ENCODE assay signal across 8 cellular contexts in the genomic region with DNA sequence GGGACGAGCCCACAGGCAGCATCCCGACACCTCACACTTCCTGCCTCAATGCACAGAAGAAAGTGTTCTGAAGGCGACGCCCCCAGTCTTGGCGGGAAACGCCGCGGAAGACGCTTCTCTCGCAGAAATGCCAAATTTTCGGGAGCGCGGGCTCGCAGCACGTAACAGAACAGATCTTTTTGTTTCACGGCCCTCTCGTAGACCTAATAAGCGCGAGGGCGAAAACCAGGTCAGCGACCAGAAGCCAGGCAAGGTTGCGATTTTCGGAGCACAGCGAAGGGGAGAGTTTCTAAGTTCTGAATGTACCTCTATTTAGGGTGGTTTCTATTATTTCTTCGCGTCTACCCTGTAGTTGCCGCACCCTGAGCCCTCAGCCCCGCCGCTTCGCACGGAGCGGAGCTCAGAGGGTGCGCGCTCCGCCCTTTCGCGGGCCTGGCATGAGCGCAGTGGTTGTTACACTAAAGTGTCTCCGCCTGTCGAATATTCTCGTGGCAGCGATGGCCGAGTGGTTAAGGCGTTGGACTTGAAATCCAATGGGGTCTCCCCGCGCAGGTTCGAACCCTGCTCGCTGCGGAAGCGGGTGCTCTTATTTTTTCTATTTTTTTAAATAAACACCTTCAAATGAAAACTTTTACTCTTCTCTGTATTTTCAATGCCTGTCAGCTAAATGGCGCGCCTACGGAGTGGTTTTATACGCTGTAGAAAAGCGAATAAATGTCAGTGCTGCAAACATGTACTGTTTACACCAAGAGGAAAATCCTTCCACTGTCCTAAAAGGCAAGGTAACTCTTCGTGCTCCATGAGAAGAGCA.
DNase-seq lines count a peak whose midpoint lies in the region; ATAC-seq and TF ChIP-seq lines count a peak whose summit lies in the region.

No MANE protein-coding gene starts in this region.

- peak; percentile 55 for TF ChIP-seq POLR2A in erythroblast (IDR thresholded peaks at IDR 0.05; ENCODE audit: low read length)

- H3K9me3 Mint-ChIP-seq in IgD-negative memory B cell, result peaks cover 0 to 6% (median 0%) of the 10 kb centered on the region in 3 donors

- H3K36me3 Mint-ChIP-seq in IgD-negative memory B cell, result no peaks in the 10 kb centered on the region

- DNase-seq in D341Med (ENCODE audit: low spot score) (peak; percentile 82), OCI-M1 (lab: John Stamatoyannopoulos, UW) (peak; percentile 98), erythroblast (lab: John Stamatoyannopoulos, UW) (peak; percentile 97), mucosa of gallbladder (ENCODE audit: low spot score) (peak; percentile 97)
- DNase-seq in activated T-cell treated with anti-CD3 and anti-CD28 coated beads, Interleukin-2, amount 50 U/mL, for 1 hour, result peak; percentile 100
- peak; percentile 89 for DNase-seq in stimulated activated CD8-positive, alpha-beta memory T cell treated with anti-CD3 and anti-CD28 coated beads, Interleukin-4, amount 100 ng/mL, for 24 hours (ENCODE audit: low read depth)

- peak; percentile 80 for ATAC-seq in GM21576 (IDR thresholded peaks at IDR 0.05; ENCODE audit: unreplicated experiment)

- peaks cover 5% of the 10 kb centered on the region for H3K27me3 Mint-ChIP-seq in IgD-negative memory B cell

- H3K4me3 Mint-ChIP-seq in IgD-negative memory B cell, result peak overlapping the region; percentile 93 to 97 (median 94)

- peak overlapping the region; percentile 98 to 100 (median 99) for H3K27ac Mint-ChIP-seq in IgD-negative memory B cell

- H3K4me1 Mint-ChIP-seq in IgD-negative memory B cell, result peaks cover 6 to 9% (median 8%) of the 10 kb centered on the region in 3 donors

Comparison
In these comparisons a context has a peak if more than half of its experiments do, and no peak if none do; other contexts are left out.
1. Peak in every context shown above with its lines: DNase-seq and ATAC-seq.